In genomic region chr12:48868446-48868845, GRCh38 we compare ENCODE assay signal across 32 cellular contexts. TPM values are rescaled to one million over a fixed set of nuclear protein-coding genes. Genes with fewer than 3 reads are reported as not detected.
"Had no signal": no experiment of that assay in that cellular context is flagged by ENCODE, and none has a peak within 500 bp of the region (broad histone marks: within the 10 kb centered on the region; RNA-seq: fewer than 3 reads in every experiment).

No MANE protein-coding gene starts in this region.

- DNase-seq: activated CD4-positive, alpha-beta memory T cell treated with anti-CD3 and anti-CD28 coated beads for 36 hours; activated CD4-positive, alpha-beta T cell treated with anti-CD3 and anti-CD28 coated beads, Interleukin-2, amount 10 ng/mL, durations not matched to agents 24 days and 14 days; activated CD4-positive, CD25-positive, alpha-beta regulatory T cell treated with anti-CD3 and anti-CD28 coated beads, Interleukin-2, amount 50 U/mL, for 72 hours; activated CD8-positive, alpha-beta memory T cell treated with anti-CD3 and anti-CD28 coated beads, Interleukin-2, amount 50 U/mL, for 48 hours; activated gamma-delta T cell; activated naive CD4-positive, alpha-beta T cell treated with anti-CD3 and anti-CD28 coated beads, Interleukin-2, amount 50 U/mL, for 16 hours; activated T-cell treated with anti-CD3 and anti-CD28 coated beads, Interleukin-2, amount 50 U/mL, for 24 hours; amygdala; endodermal cell; foreskin melanocyte; heart right ventricle; left lung; mesendoderm; mucosa of descending colon; ovary; stimulated activated CD4-positive, alpha-beta T cell treated with anti-CD3 and anti-CD28 coated beads, Interleukin-12 subunit alpha, Interleukin-12 subunit beta, amount 100 ng/mL, for 4 hours; stimulated activated CD4-positive, alpha-beta T cell treated with anti-CD3 and anti-CD28 coated beads, Interleukin-4, amount 100 ng/mL, for 1 hour; stimulated activated naive CD8-positive, alpha-beta T cell treated with anti-CD3 and anti-CD28 coated beads, Interleukin-15, Interleukin-2, amounts not matched to agents 100 U/mL and 50 U/mL, for 24 hours; T-helper 9 cell; upper lobe of right lung; WERI-Rb-1 had no signal

- H3K4me3 Mint-ChIP-seq: activated CD4-positive, alpha-beta memory T cell treated with anti-CD3 and anti-CD28 coated beads for 36 hours; activated CD4-positive, alpha-beta T cell treated with anti-CD3 and anti-CD28 coated beads, Interleukin-2, amount 10 ng/mL, durations not matched to agents 24 days and 14 days; activated T-cell treated with anti-CD3 and anti-CD28 coated beads, Interleukin-2, amount 50 U/mL, for 24 hours; central memory CD8-positive, alpha-beta T cell; dendritic cell treated with granulocyte-macrophage colony-stimulating factor and Interleukin-4, amounts not matched to agents 40 ng/mL and 50 ng/mL, for 4 days; endodermal cell; natural killer cell treated with Interleukin-12 subunit alpha and Interleukin-12 subunit beta and Interleukin-15 and Interleukin-18, amount 100 ng/mL, for 72 hours; T-helper 1 cell treated with Interleukin-12 subunit alpha and Interleukin-12 subunit beta and Interleukin-4 antibody, amounts not matched to agents 30 μg/mL and 1 μg/mL, for 36 hours had no signal

- H3K27ac Mint-ChIP-seq: activated CD4-positive, alpha-beta memory T cell treated with anti-CD3 and anti-CD28 coated beads for 36 hours; activated CD4-positive, alpha-beta T cell treated with anti-CD3 and anti-CD28 coated beads, Interleukin-2, amount 10 ng/mL, durations not matched to agents 24 days and 14 days; activated T-cell treated with anti-CD3 and anti-CD28 coated beads, Interleukin-2, amount 50 U/mL, for 24 hours; dendritic cell treated with granulocyte-macrophage colony-stimulating factor and Interleukin-4, amounts not matched to agents 40 ng/mL and 50 ng/mL, for 4 days; endodermal cell; natural killer cell treated with Interleukin-12 subunit alpha and Interleukin-12 subunit beta and Interleukin-15 and Interleukin-18, amount 100 ng/mL, for 72 hours; T-helper 1 cell treated with Interleukin-12 subunit alpha and Interleukin-12 subunit beta and Interleukin-4 antibody, amounts not matched to agents 30 μg/mL and 1 μg/mL, for 36 hours had no signal

- H3K27me3 Mint-ChIP-seq: progenitor cell of endocrine pancreas had no signal

- ATAC-seq: heart right ventricle; left lung; mucosa of descending colon; natural killer cell treated with Interleukin-12 subunit alpha and Interleukin-12 subunit beta and Interleukin-15 and Interleukin-18, amount 100 ng/mL, for 72 hours; sciatic nerve; stimulated activated naive CD8-positive, alpha-beta T cell treated with anti-CD3 and anti-CD28 coated beads, Interleukin-15, Interleukin-2, amounts not matched to agents 100 U/mL and 50 U/mL, for 24 hours; upper lobe of right lung had no signal

- H3K27me3 ChIP-seq: ovary, upper lobe of right lung had no signal

- H3K27ac ChIP-seq: esophagus muscularis mucosa, heart right ventricle, left lung, neutrophil, ovary, skin epidermis, upper lobe of right lung, WERI-Rb-1 had no signal

- H3K4me3 ChIP-seq: esophagus muscularis mucosa, heart right ventricle, left lung, lung, mucosa of descending colon, ovary, skin epidermis, upper lobe of right lung had no signal

- H3K36me3 ChIP-seq: esophagus muscularis mucosa, heart right ventricle, left lung, neutrophil, ovary, upper lobe of right lung, WERI-Rb-1 had no signal

- H3K36me3 Mint-ChIP-seq: activated CD4-positive, alpha-beta memory T cell treated with anti-CD3 and anti-CD28 coated beads for 36 hours; natural killer cell treated with Interleukin-12 subunit alpha and Interleukin-12 subunit beta and Interleukin-15 and Interleukin-18, amount 100 ng/mL, for 72 hours had no signal

- H3K9me3 Mint-ChIP-seq: activated CD4-positive, alpha-beta memory T cell treated with anti-CD3 and anti-CD28 coated beads for 36 hours; activated CD4-positive, alpha-beta T cell treated with anti-CD3 and anti-CD28 coated beads, Interleukin-2, amount 10 ng/mL, durations not matched to agents 24 days and 14 days; activated T-cell treated with anti-CD3 and anti-CD28 coated beads, Interleukin-2, amount 50 U/mL, for 24 hours; central memory CD8-positive, alpha-beta T cell; dendritic cell treated with granulocyte-macrophage colony-stimulating factor and Interleukin-4, amounts not matched to agents 40 ng/mL and 50 ng/mL, for 4 days; endodermal cell; natural killer cell treated with Interleukin-12 subunit alpha and Interleukin-12 subunit beta and Interleukin-15 and Interleukin-18, amount 100 ng/mL, for 72 hours; T-helper 1 cell treated with Interleukin-12 subunit alpha and Interleukin-12 subunit beta and Interleukin-4 antibody, amounts not matched to agents 30 μg/mL and 1 μg/mL, for 36 hours had no signal

- H3K9me3 ChIP-seq: esophagus muscularis mucosa, heart right ventricle, left lung, mucosa of descending colon, neutrophil, ovary, upper lobe of right lung had no signal

RNA-seq across cellular contexts. Expression of gene RND1, which starts 2.8 kb away (rescaled TPM):
- total RNA-seq: myocyte had no signal
